In the genomic region with DNA sequence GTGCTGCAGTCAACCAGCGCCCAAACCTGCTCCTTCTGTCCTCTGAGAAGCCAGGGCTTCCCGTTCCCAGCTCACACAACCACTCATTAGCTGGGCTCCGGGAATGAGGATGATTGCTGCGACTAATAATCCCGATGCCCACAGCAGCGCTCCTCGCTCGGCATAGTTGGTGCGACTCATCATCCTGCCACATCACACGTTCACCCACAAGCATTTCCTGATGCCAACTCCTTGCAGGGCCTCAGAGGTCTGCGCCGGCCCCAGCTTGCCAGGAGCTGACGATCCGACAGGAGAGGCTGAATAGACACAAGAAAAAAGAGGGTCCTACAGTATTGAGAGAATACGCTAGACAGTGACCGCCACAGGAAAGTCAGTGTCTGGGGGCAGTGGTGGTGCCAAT, we compare ENCODE assay signal across 10 cellular contexts. TPM values are rescaled to one million over a fixed set of nuclear protein-coding genes. Genes with fewer than 3 reads are reported as not detected.
A peak's percentile ranks its signal among the peaks of the same experiment; 100 is the strongest.
DNase-seq lines count a peak whose midpoint lies in the region; ATAC-seq and TF ChIP-seq lines count a peak whose summit lies in the region.
"Had no signal": no experiment of that assay in that cellular context is flagged by ENCODE, and none has a peak within 500 bp of the region (broad histone marks: within the 10 kb centered on the region; RNA-seq: fewer than 3 reads in every experiment).

No MANE protein-coding gene starts in this region.

- no peaks in the 10 kb centered on the region for H3K9me3 ChIP-seq in RWPE2 (ENCODE audit: severe bottlenecking)

- H3K4me3 Mint-ChIP-seq in GM23338 = no peak overlapping the region; the same call in 2 of the 3 replicates
- no peak overlapping the region for H3K4me3 Mint-ChIP-seq in endothelial cell (ENCODE audit: unreplicated experiment)

- no peak overlapping the region; the same call in 1 of the 2 replicates for H3K4me2 ChIP-seq in GM23338

- H3K79me2 ChIP-seq in GM23338 (replicated peaks; ENCODE audit: insufficient read depth) = peaks cover 54% of the 10 kb centered on the region

- H3K36me3 ChIP-seq in GM23338 (ENCODE audit: insufficient read depth) (peaks cover 3% of the 10 kb centered on the region; the same call in 1 of the 2 replicates), RWPE2 (ENCODE audit: low read depth) (no peaks in the 10 kb centered on the region)
- H3K36me3 ChIP-seq: cardiac muscle cell had no signal

- no peak overlapping the region for H2AFZ ChIP-seq in GM23338

- H3K27me3 ChIP-seq in GM23338 (ENCODE audit: insufficient read depth) = no peaks in the 10 kb centered on the region
- no peaks in the 10 kb centered on the region for H3K27me3 ChIP-seq in RWPE2 (ENCODE audit: insufficient read depth, poor library complexity, severe bottlenecking)
- H3K27me3 ChIP-seq: cardiac muscle cell had no signal

- H3K9me3 Mint-ChIP-seq in GM23338 (no peaks in the 10 kb centered on the region), endothelial cell (ENCODE audit: unreplicated experiment) (peaks cover 4% of the 10 kb centered on the region)

- no peak for ATAC-seq in GM23338
- ATAC-seq in RWPE2 (ENCODE audit: low read depth) = peak; percentile 98
- ATAC-seq in HG02588 (IDR thresholded peaks at IDR 0.05; ENCODE audit: unreplicated experiment) = no peak
- no peak for ATAC-seq in HG03280 (IDR thresholded peaks at IDR 0.05; ENCODE audit: unreplicated experiment)

- peaks cover 25% of the 10 kb centered on the region for H3K27me3 Mint-ChIP-seq in GM23338 (ENCODE audit: insufficient read depth, low read depth, poor library complexity)
- peaks cover 6% of the 10 kb centered on the region for H3K27me3 Mint-ChIP-seq in endothelial cell (ENCODE audit: unreplicated experiment)

- DNase-seq in GM23338 (ENCODE audit: low spot score) (no peak), RWPE2 (ENCODE audit: low spot score) (peak; percentile 88), endothelial cell (ENCODE audit: low spot score) (no peak), renal cortical epithelial cell (ENCODE audit: low read depth) (peak; percentile 75)
- no peak for DNase-seq in activated CD4-positive, alpha-beta T cell treated with anti-CD3 and anti-CD28 coated beads for 1 hour
- DNase-seq: KBM-7, nucleus accumbens had no signal

- H4K20me1 ChIP-seq in GM23338 (replicated peaks; ENCODE audit: insufficient read depth) = no peaks in the 10 kb centered on the region

- TF ChIP-seq CTCF in GM23338 (conservative IDR thresholded peaks at IDR 0.05; ENCODE audit: low read depth in 2 of 2) = no peak
- no peak for TF ChIP-seq CTCF in RWPE2 (IDR thresholded peaks at IDR 0.05; ENCODE audit: poor library complexity, severe bottlenecking)
- TF ChIP-seq CTCF in endothelial cell (IDR thresholded peaks at IDR 0.05; ENCODE audit: unreplicated experiment) = no peak

- H3K27ac ChIP-seq in GM23338 (ENCODE audit: low read depth) (peak overlapping the region; percentile 99), RWPE2 (ENCODE audit: poor library complexity, severe bottlenecking) (peak overlapping the region; percentile 83)
- H3K27ac ChIP-seq: cardiac muscle cell had no signal

- peaks cover 10% of the 10 kb centered on the region; the same call in 2 of the 3 replicates for H3K36me3 Mint-ChIP-seq in GM23338 (ENCODE audit: low read depth)
- peaks cover 5% of the 10 kb centered on the region for H3K36me3 Mint-ChIP-seq in endothelial cell (ENCODE audit: low read depth, unreplicated experiment)

- H3K4me3 ChIP-seq in GM23338 (no peak overlapping the region), RWPE2 (ENCODE audit: severe bottlenecking) (peak overlapping the region; percentile 9)
- H3K4me3 ChIP-seq: cardiac muscle cell had no signal

- H3K4me1 Mint-ChIP-seq in GM23338 (peaks cover 47% of the 10 kb centered on the region), endothelial cell (ENCODE audit: unreplicated experiment) (peaks cover 9% of the 10 kb centered on the region)

- peaks cover 34% of the 10 kb centered on the region for H3F3A ChIP-seq in GM23338 (replicated peaks; ENCODE audit: low read depth)

- H3K4me1 ChIP-seq in GM23338 (ENCODE audit: insufficient read depth) (peaks cover 43% of the 10 kb centered on the region), RWPE2 (ENCODE audit: insufficient read depth, poor library complexity, severe bottlenecking) (peaks cover 16% of the 10 kb centered on the region)

- H3K27ac Mint-ChIP-seq in GM23338 (peak overlapping the region; percentile 93), endothelial cell (ENCODE audit: unreplicated experiment) (peak overlapping the region; percentile 74)

- H3K9me2 ChIP-seq in GM23338 (ENCODE audit: insufficient read depth) = no peaks in the 10 kb centered on the region

TF ChIP-seq in GM23338, 12 proteins besides CTCF, POLR2A, EP300 and RAD21:
- no peak for TF ChIP-seq JUNB (IDR thresholded peaks at IDR 0.05; ENCODE audit: unreplicated experiment)
- no peak for TF ChIP-seq ZNF331 (CRISPR knock-in tag; IDR thresholded peaks at IDR 0.05; ENCODE audit: low read depth)
- TF ChIP-seq, protein P1, sequence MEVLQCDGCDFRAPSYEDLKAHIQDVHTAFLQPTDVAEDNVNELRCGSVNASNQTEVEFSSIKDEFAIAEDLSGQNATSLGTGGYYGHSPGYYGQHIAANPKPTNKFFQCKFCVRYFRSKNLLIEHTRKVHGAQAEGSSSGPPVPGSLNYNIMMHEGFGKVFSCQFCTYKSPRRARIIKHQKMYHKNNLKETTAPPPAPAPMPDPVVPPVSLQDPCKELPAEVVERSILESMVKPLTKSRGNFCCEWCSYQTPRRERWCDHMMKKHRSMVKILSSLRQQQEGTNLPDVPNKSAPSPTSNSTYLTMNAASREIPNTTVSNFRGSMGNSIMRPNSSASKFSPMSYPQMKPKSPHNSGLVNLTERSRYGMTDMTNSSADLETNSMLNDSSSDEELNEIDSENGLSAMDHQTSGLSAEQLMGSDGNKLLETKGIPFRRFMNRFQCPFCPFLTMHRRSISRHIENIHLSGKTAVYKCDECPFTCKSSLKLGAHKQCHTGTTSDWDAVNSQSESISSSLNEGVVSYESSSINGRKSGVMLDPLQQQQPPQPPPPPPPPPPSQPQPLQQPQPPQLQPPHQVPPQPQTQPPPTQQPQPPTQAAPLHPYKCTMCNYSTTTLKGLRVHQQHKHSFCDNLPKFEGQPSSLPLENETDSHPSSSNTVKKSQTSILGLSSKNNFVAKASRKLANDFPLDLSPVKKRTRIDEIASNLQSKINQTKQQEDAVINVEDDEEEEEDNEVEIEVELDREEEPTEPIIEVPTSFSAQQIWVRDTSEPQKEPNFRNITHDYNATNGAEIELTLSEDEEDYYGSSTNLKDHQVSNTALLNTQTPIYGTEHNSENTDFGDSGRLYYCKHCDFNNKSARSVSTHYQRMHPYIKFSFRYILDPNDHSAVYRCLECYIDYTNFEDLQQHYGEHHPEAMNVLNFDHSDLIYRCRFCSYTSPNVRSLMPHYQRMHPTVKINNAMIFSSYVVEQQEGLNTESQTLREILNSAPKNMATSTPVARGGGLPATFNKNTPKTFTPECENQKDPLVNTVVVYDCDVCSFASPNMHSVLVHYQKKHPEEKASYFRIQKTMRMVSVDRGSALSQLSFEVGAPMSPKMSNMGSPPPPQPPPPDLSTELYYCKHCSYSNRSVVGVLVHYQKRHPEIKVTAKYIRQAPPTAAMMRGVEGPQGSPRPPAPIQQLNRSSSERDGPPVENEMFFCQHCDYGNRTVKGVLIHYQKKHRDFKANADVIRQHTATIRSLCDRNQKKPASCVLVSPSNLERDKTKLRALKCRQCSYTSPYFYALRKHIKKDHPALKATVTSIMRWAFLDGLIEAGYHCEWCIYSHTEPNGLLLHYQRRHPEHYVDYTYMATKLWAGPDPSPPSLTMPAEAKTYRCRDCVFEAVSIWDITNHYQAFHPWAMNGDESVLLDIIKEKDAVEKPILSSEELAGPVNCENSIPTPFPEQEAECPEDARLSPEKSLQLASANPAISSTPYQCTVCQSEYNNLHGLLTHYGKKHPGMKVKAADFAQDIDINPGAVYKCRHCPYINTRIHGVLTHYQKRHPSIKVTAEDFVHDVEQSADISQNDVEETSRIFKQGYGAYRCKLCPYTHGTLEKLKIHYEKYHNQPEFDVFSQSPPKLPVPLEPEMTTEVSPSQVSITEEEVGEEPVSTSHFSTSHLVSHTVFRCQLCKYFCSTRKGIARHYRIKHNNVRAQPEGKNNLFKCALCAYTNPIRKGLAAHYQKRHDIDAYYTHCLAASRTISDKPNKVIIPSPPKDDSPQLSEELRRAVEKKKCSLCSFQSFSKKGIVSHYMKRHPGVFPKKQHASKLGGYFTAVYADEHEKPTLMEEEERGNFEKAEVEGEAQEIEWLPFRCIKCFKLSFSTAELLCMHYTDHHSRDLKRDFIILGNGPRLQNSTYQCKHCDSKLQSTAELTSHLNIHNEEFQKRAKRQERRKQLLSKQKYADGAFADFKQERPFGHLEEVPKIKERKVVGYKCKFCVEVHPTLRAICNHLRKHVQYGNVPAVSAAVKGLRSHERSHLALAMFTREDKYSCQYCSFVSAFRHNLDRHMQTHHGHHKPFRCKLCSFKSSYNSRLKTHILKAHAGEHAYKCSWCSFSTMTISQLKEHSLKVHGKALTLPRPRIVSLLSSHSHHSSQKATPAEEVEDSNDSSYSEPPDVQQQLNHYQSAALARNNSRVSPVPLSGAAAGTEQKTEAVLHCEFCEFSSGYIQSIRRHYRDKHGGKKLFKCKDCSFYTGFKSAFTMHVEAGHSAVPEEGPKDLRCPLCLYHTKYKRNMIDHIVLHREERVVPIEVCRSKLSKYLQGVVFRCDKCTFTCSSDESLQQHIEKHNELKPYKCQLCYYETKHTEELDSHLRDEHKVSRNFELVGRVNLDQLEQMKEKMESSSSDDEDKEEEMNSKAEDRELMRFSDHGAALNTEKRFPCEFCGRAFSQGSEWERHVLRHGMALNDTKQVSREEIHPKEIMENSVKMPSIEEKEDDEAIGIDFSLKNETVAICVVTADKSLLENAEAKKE (CRISPR knock-in tag; IDR thresholded peaks at IDR 0.05) = no peak
TF ChIP-seq in GM23338: peak in this region for 0.

RNA-seq across cellular contexts. Expression of gene CSNK1E, which starts 10.6 kb away (rescaled TPM):
- 233 and 259 TPM in 2 replicates for total RNA-seq in GM23338 (2014; rRNA removed; shearing (Covaris generic))
- 180 and 189 TPM in 2 replicates for polyA plus RNA-seq in GM23338 (2016; fragmentation: Nextera tagmentation; extraction: Ambion mirVana)
- total RNA-seq in endothelial cell (ENCODE audit: unreplicated experiment) = 144 TPM
- 86.7 and 118 TPM in 2 replicates for total RNA-seq in renal cortical epithelial cell

RNA-seq across cellular contexts. Expression of gene TMEM184B, which starts 55.0 kb away (rescaled TPM):
- total RNA-seq in GM23338 (2014; rRNA removed; shearing (Covaris generic)) = 76.5 and 95.1 TPM in 2 replicates
- 40.7 and 42.2 TPM in 2 replicates for polyA plus RNA-seq in GM23338 (2016; fragmentation: Nextera tagmentation; extraction: Ambion mirVana)
- total RNA-seq in endothelial cell (ENCODE audit: unreplicated experiment) = 59.8 TPM
- total RNA-seq in renal cortical epithelial cell = 16.5 and 67.5 TPM in 2 replicates

Comparison
In these comparisons a context has a peak if more than half of its experiments do, and no peak if none do; other contexts are left out.
1. DNase-seq: peak in RWPE2 (single experiment) and renal cortical epithelial cell (single experiment); none in GM23338 (single experiment), endothelial cell (single experiment) and activated CD4-positive, alpha-beta T cell treated with anti-CD3 and anti-CD28 coated beads for 1 hour (single experiment).